In genomic region chr9:72696481-72696880, GRCh38 we compare ENCODE assay signal across 9 cellular contexts.
"Had no signal": no experiment of that assay in that cellular context is flagged by ENCODE, and none has a peak within 500 bp of the region (broad histone marks: within the 10 kb centered on the region; RNA-seq: fewer than 3 reads in every experiment).

No MANE protein-coding gene starts in this region.

- H3K4me3 Mint-ChIP-seq: H9, HFFc6, IgD-negative memory B cell had no signal

- H3K36me3 Mint-ChIP-seq: IgD-negative memory B cell had no signal

- H3K9ac ChIP-seq: GM23248 had no signal

- DNase-seq: GM23248, GOT3, H9, HCEC 1CT, HFFc6, KBM-7 had no signal

- H2AFZ ChIP-seq: GM23248 had no signal

- H3K4me3 ChIP-seq: GM23248 had no signal

- H3K4me1 Mint-ChIP-seq: IgD-negative memory B cell had no signal

- H3K27ac ChIP-seq: GM23248, HL-60 had no signal

- H3K27ac Mint-ChIP-seq: H9, HFFc6, IgD-negative memory B cell had no signal

- ATAC-seq: HepG2 had no signal
